Comparison of ENCODE assay signal across 12 cellular contexts in genomic region chr22:41238570-41239442, GRCh38. TPM values are rescaled to one million over a fixed set of nuclear protein-coding genes. Genes with fewer than 3 reads are reported as not detected.
A peak's percentile ranks its signal among the peaks of the same experiment; 100 is the strongest.
DNase-seq lines count a peak whose midpoint lies in the region; ATAC-seq, FAIRE-seq and TF ChIP-seq lines count a peak whose summit lies in the region.
"Had no signal": no experiment of that assay in that cellular context is flagged by ENCODE, and none has a peak within 500 bp of the region (broad histone marks: within the 10 kb centered on the region; RNA-seq: fewer than 3 reads in every experiment).

No MANE protein-coding gene starts in this region.

- POLR2A ChIA-PET in activated CD4-positive, alpha-beta T cell treated with anti-CD3 and anti-CD28 coated beads, Interleukin-2, amount 10 ng/mL, durations not matched to agents 7 days and 5 days (lab: Charles Lee): interaction anchor here (1.3 kb wide), 1 partner anchor 12 kb away, joined by 3 read pairs; no protein-coding TSS in a partner anchor

- DNase-seq in activated CD4-positive, alpha-beta T cell treated with anti-CD3 and anti-CD28 coated beads, Interleukin-2, amount 10 ng/mL, durations not matched to agents 7 days and 5 days: no peak
- no peak for DNase-seq in activated CD4-positive, alpha-beta T cell treated with anti-CD3 and anti-CD28 coated beads, Interleukin-2, amount 50 U/mL, for 1 hour
- DNase-seq in activated naive CD4-positive, alpha-beta T cell treated with anti-CD3 and anti-CD28 coated beads, Interleukin-2, amount 50 U/mL, for 72 hours (ENCODE audit: low spot score in 2 of 2): no peak
- DNase-seq in keratinocyte (ENCODE audit: low read depth, low spot score): no peak
- DNase-seq in stimulated activated CD4-positive, alpha-beta T cell treated with anti-CD3 and anti-CD28 coated beads, Interleukin-1b, Interleukin-23, amount 100 ng/mL, for 48 hours: no peak
- no peak for DNase-seq in right atrium auricular region (ENCODE audit: low spot score)
- DNase-seq: effector CD8-positive, alpha-beta T cell; NCI-H446 treated with DMSO at 0.1 percent for 48 hours had no signal

- no peak overlapping the region for H3K27ac ChIP-seq in keratinocyte (ENCODE audit: control insufficient read depth, insufficient read depth, low read length)
- H3K27ac ChIP-seq in subcutaneous abdominal adipose tissue (ENCODE audit: low read depth, low read length): no peak overlapping the region
- no peak overlapping the region for H3K27ac ChIP-seq in right atrium auricular region
- H3K27ac ChIP-seq: KMS-11, SK-N-MC had no signal

- peak overlapping the region; percentile 73 for H3K4me2 ChIP-seq in keratinocyte (ENCODE audit: control insufficient read depth, extremely low read depth, insufficient read depth, low read depth, low read length)
- H3K4me2 ChIP-seq: KMS-11 had no signal

- FAIRE-seq in keratinocyte (lab: Jason Lieb, UNC): no peak

- no peaks in the 10 kb centered on the region for H4K20me1 ChIP-seq in keratinocyte (ENCODE audit: control insufficient read depth, extremely low read depth, insufficient read depth, low read length)

- H3K9me1 ChIP-seq in keratinocyte (ENCODE audit: control insufficient read depth, extremely low read depth, insufficient read depth, low read length): no peaks in the 10 kb centered on the region

- no peak for TF ChIP-seq CTCF in keratinocyte (optimal IDR thresholded peaks at IDR 0.05 in 1 of 3, IDR thresholded peaks at IDR 0.05 in 1 of 3, conservative IDR thresholded peaks at IDR 0.05 in 1 of 3; ENCODE audit: extremely low read depth in 1 of 3, insufficient read depth in 2 of 3, low read length in 3 of 3)
- no peak for TF ChIP-seq CTCF in right atrium auricular region (IDR thresholded peaks at IDR 0.05)

- no peak overlapping the region for H3K27ac Mint-ChIP-seq in activated CD4-positive, alpha-beta T cell treated with anti-CD3 and anti-CD28 coated beads, Interleukin-2, amount 10 ng/mL, durations not matched to agents 7 days and 5 days
- peak overlapping the region; percentile 34 to 39 for H3K27ac Mint-ChIP-seq in activated naive CD4-positive, alpha-beta T cell treated with anti-CD3 and anti-CD28 coated beads, Interleukin-2, amount 50 U/mL, for 72 hours

- H3K9me3 Mint-ChIP-seq in activated CD4-positive, alpha-beta T cell treated with anti-CD3 and anti-CD28 coated beads, Interleukin-2, amount 10 ng/mL, durations not matched to agents 7 days and 5 days: no peaks in the 10 kb centered on the region
- H3K9me3 Mint-ChIP-seq in activated naive CD4-positive, alpha-beta T cell treated with anti-CD3 and anti-CD28 coated beads, Interleukin-2, amount 50 U/mL, for 72 hours: no peaks in the 10 kb centered on the region

- H3K36me3 ChIP-seq in keratinocyte (ENCODE audit: control insufficient read depth in 2 of 2, extremely low read depth in 1 of 2, insufficient read depth in 2 of 2, low read length in 2 of 2): no peaks in the 10 kb centered on the region
- no peaks in the 10 kb centered on the region for H3K36me3 ChIP-seq in subcutaneous abdominal adipose tissue (ENCODE audit: control insufficient read depth in 5 of 5, insufficient read depth in 5 of 5, low read length in 5 of 5)
- H3K36me3 ChIP-seq in right atrium auricular region: no peaks in the 10 kb centered on the region

- peaks cover 30% of the 10 kb centered on the region for H3K4me1 ChIP-seq in keratinocyte (ENCODE audit: control insufficient read depth, extremely low read depth, insufficient read depth, low read length)
- peaks cover 0 to 22% (median 19%) of the 10 kb centered on the region in 5 donors for H3K4me1 ChIP-seq in subcutaneous abdominal adipose tissue (ENCODE audit: control insufficient read depth in 5 of 5, insufficient read depth in 5 of 5, low read length in 5 of 5)
- H3K4me1 ChIP-seq in right atrium auricular region: peaks cover 0 to 35% of the 10 kb centered on the region in 2 donors

- no peaks in the 10 kb centered on the region for H3K9me3 ChIP-seq in keratinocyte (ENCODE audit: control insufficient read depth, low read depth, low read length)
- no peaks in the 10 kb centered on the region for H3K9me3 ChIP-seq in subcutaneous abdominal adipose tissue (ENCODE audit: control insufficient read depth in 5 of 5, low read length in 5 of 5)
- no peaks in the 10 kb centered on the region for H3K9me3 ChIP-seq in right atrium auricular region

- dilution Hi-C loops in keratinocyte (cut with MboI; ENCODE audit: extremely low pct_ligation_motif_present, low sequenced_read_pairs): no loop called here

- H3K27me3 ChIP-seq in keratinocyte (ENCODE audit: control insufficient read depth, extremely low read depth, insufficient read depth, low read length) (no peaks in the 10 kb centered on the region), subcutaneous abdominal adipose tissue (ENCODE audit: control insufficient read depth in 5 of 5, insufficient read depth in 4 of 5, low read length in 5 of 5) (no peaks in the 10 kb centered on the region), right atrium auricular region (no peaks in the 10 kb centered on the region)

- peak overlapping the region; percentile 82 for H2AFZ ChIP-seq in keratinocyte (ENCODE audit: control insufficient read depth, low read length)

- H3K4me3 ChIP-seq in keratinocyte (ENCODE audit: control insufficient read depth in 2 of 3, extremely low read depth in 1 of 3, insufficient read depth in 2 of 3, low read depth in 1 of 3, low read length in 3 of 3): peak overlapping the region in 1 of 3 experiments; percentile 43
- peak overlapping the region in 3 of 5 donors; percentile 53 to 66 (median 58) for H3K4me3 ChIP-seq in subcutaneous abdominal adipose tissue (ENCODE audit: low read depth in 1 of 5, low read length in 5 of 5)
- H3K4me3 ChIP-seq in right atrium auricular region: no peak overlapping the region
- H3K4me3 ChIP-seq: SK-N-MC had no signal

- no peaks in the 10 kb centered on the region for H3K79me2 ChIP-seq in keratinocyte (ENCODE audit: control insufficient read depth, insufficient read depth, low read length)

- H3K4me3 Mint-ChIP-seq in activated CD4-positive, alpha-beta T cell treated with anti-CD3 and anti-CD28 coated beads, Interleukin-2, amount 10 ng/mL, durations not matched to agents 7 days and 5 days: peak overlapping the region; percentile 56

- CTCF ChIA-PET in activated CD4-positive, alpha-beta T cell treated with anti-CD3 and anti-CD28 coated beads, Interleukin-2, amount 10 ng/mL, durations not matched to agents 7 days and 5 days (lab: Charles Lee): interaction anchor here (0.6 to 2.5 kb wide), 13 partner anchors 9 to 316 kb away, joined by 3 to 38 read pairs (median 5); partner anchors contain the start of genes EP300 and RANGAP1

- peaks cover 2% of the 10 kb centered on the region for H3K36me3 Mint-ChIP-seq in activated CD4-positive, alpha-beta T cell treated with anti-CD3 and anti-CD28 coated beads, Interleukin-2, amount 10 ng/mL, durations not matched to agents 7 days and 5 days (ENCODE audit: low read depth)
- no peaks in the 10 kb centered on the region for H3K36me3 Mint-ChIP-seq in activated naive CD4-positive, alpha-beta T cell treated with anti-CD3 and anti-CD28 coated beads, Interleukin-2, amount 50 U/mL, for 72 hours

- H3K9ac ChIP-seq in keratinocyte (ENCODE audit: control insufficient read depth, extremely low read depth, insufficient read depth, low read length) (peak overlapping the region; percentile 50), subcutaneous abdominal adipose tissue (ENCODE audit: low read length in 5 of 5) (no peak overlapping the region)
- H3K9ac ChIP-seq: KMS-11 had no signal

- no peak for ATAC-seq in activated naive CD4-positive, alpha-beta T cell treated with anti-CD3 and anti-CD28 coated beads, Interleukin-2, amount 50 U/mL, for 72 hours
- ATAC-seq in HG03520 (IDR thresholded peaks at IDR 0.05; ENCODE audit: unreplicated experiment): no peak

- peaks cover 6% of the 10 kb centered on the region for H3K4me1 Mint-ChIP-seq in activated CD4-positive, alpha-beta T cell treated with anti-CD3 and anti-CD28 coated beads, Interleukin-2, amount 10 ng/mL, durations not matched to agents 7 days and 5 days

- peaks cover 2% of the 10 kb centered on the region for H3K27me3 Mint-ChIP-seq in activated CD4-positive, alpha-beta T cell treated with anti-CD3 and anti-CD28 coated beads, Interleukin-2, amount 10 ng/mL, durations not matched to agents 7 days and 5 days

RNA-seq across cellular contexts. Expression of gene CHADL, which starts 1.9 kb away (rescaled TPM):
- total RNA-seq in activated CD4-positive, alpha-beta T cell treated with anti-CD3 and anti-CD28 coated beads, Interleukin-2, amount 10 ng/mL, durations not matched to agents 7 days and 5 days: under 1 TPM; 0.17 to 0.35 TPM
- under 1 TPM; 0.20 to 0.29 TPM for total RNA-seq in activated naive CD4-positive, alpha-beta T cell treated with anti-CD3 and anti-CD28 coated beads, Interleukin-2, amount 50 U/mL, for 72 hours
- polyA plus RNA-seq in keratinocyte: 0.16 to 0.26 TPM (median 0.26 TPM) in 3 replicates
- 0.27 TPM for polyA plus RNA-seq in keratinocyte (2011; ENCODE audit: low read depth)
- 0.07 and 0.27 TPM in 2 replicates for polyA plus RNA-seq in keratinocyte (2011; cell fraction: cytosol; rRNA removed)
- polyA plus RNA-seq in keratinocyte (2011; cell fraction: nucleus; rRNA removed): 0.31 and 0.32 TPM in 2 replicates
- 0.11 and 0.18 TPM in 2 replicates for polyA plus RNA-seq in keratinocyte (2012; ENCODE audit: low replicate concordance)
- polyA minus RNA-seq in keratinocyte: 0.10 to 0.66 TPM (median 0.13 TPM) in 3 replicates
- not detected for polyA minus RNA-seq in keratinocyte (2011; cell fraction: cytosol; rRNA and poly(A)+ RNA removed)
- 0.42 and 0.85 TPM in 2 replicates for polyA minus RNA-seq in keratinocyte (2011; cell fraction: nucleus; rRNA and poly(A)+ RNA removed)
- 10 to 100 TPM in 1 of 2 donors, 1 to 10 TPM in 1; 8.3 to 16.1 TPM for total RNA-seq in right atrium auricular region

RNA-seq across cellular contexts. Expression of gene L3MBTL2, which starts 33.7 kb away (rescaled TPM):
- 10 to 100 TPM; 37.0 to 37.2 TPM for total RNA-seq in activated CD4-positive, alpha-beta T cell treated with anti-CD3 and anti-CD28 coated beads, Interleukin-2, amount 10 ng/mL, durations not matched to agents 7 days and 5 days
- total RNA-seq in activated naive CD4-positive, alpha-beta T cell treated with anti-CD3 and anti-CD28 coated beads, Interleukin-2, amount 50 U/mL, for 72 hours: 10 to 100 TPM; 30.5 to 34.4 TPM
- polyA plus RNA-seq in keratinocyte: 16.7 to 24.8 TPM (median 18.1 TPM) in 3 replicates
- 4.4 TPM for polyA plus RNA-seq in keratinocyte (2011; ENCODE audit: low read depth)
- 15.4 and 20.5 TPM in 2 replicates for polyA plus RNA-seq in keratinocyte (2011; cell fraction: cytosol; rRNA removed)
- 30.2 and 33.2 TPM in 2 replicates for polyA plus RNA-seq in keratinocyte (2011; cell fraction: nucleus; rRNA removed)
- polyA plus RNA-seq in keratinocyte (2012; ENCODE audit: low replicate concordance): 10.3 and 16.4 TPM in 2 replicates
- polyA minus RNA-seq in keratinocyte: 24.9 to 29.3 TPM (median 27.9 TPM) in 3 replicates
- 18.6 TPM for polyA minus RNA-seq in keratinocyte (2011; cell fraction: cytosol; rRNA and poly(A)+ RNA removed)
- 15.9 and 17.1 TPM in 2 replicates for polyA minus RNA-seq in keratinocyte (2011; cell fraction: nucleus; rRNA and poly(A)+ RNA removed)
- 10 to 100 TPM in 1 of 2 donors, 1 to 10 TPM in 1; 9.0 to 14.6 TPM for total RNA-seq in right atrium auricular region

RNA-seq across cellular contexts. Expression of gene RANGAP1, which starts 47.2 kb away (rescaled TPM):
- total RNA-seq in activated CD4-positive, alpha-beta T cell treated with anti-CD3 and anti-CD28 coated beads, Interleukin-2, amount 10 ng/mL, durations not matched to agents 7 days and 5 days: 100 to 1,000 TPM; 113 to 117 TPM
- 100 to 1,000 TPM; 137 to 142 TPM for total RNA-seq in activated naive CD4-positive, alpha-beta T cell treated with anti-CD3 and anti-CD28 coated beads, Interleukin-2, amount 50 U/mL, for 72 hours
- 85.9 to 119 TPM (median 108 TPM) in 3 replicates for polyA plus RNA-seq in keratinocyte
- 142 TPM for polyA plus RNA-seq in keratinocyte (2011; ENCODE audit: low read depth)
- 83.4 and 129 TPM in 2 replicates for polyA plus RNA-seq in keratinocyte (2011; cell fraction: cytosol; rRNA removed)
- 185 and 218 TPM in 2 replicates for polyA plus RNA-seq in keratinocyte (2011; cell fraction: nucleus; rRNA removed)
- 103 and 136 TPM in 2 replicates for polyA plus RNA-seq in keratinocyte (2012; ENCODE audit: low replicate concordance)
- 120 to 206 TPM (median 128 TPM) in 3 replicates for polyA minus RNA-seq in keratinocyte
- polyA minus RNA-seq in keratinocyte (2011; cell fraction: cytosol; rRNA and poly(A)+ RNA removed): 165 TPM
- 87.8 and 92.2 TPM in 2 replicates for polyA minus RNA-seq in keratinocyte (2011; cell fraction: nucleus; rRNA and poly(A)+ RNA removed)
- 10 to 100 TPM; 22.3 to 33.3 TPM for total RNA-seq in right atrium auricular region

Comparison
In these comparisons a context has a peak if more than half of its experiments do, and no peak if none do; other contexts are left out.
1. H3K4me3 ChIP-seq: peak in subcutaneous abdominal adipose tissue (3 of 5); none in right atrium auricular region (0 of 2).
2. RNA of gene CHADL, which starts 1.9 kb away (total RNA-seq): 8.3 to 16.1 TPM in right atrium auricular region; 0.17 to 0.35 TPM in activated CD4-positive, alpha-beta T cell treated with anti-CD3 and anti-CD28 coated beads, Interleukin-2, amount 10 ng/mL, durations not matched to agents 7 days and 5 days and 0.20 to 0.29 TPM in activated naive CD4-positive, alpha-beta T cell treated with anti-CD3 and anti-CD28 coated beads, Interleukin-2, amount 50 U/mL, for 72 hours; every median in the first group is over 4 times any median in the second.